41 cellular contexts compared by ENCODE assay signal in the genomic region with DNA sequence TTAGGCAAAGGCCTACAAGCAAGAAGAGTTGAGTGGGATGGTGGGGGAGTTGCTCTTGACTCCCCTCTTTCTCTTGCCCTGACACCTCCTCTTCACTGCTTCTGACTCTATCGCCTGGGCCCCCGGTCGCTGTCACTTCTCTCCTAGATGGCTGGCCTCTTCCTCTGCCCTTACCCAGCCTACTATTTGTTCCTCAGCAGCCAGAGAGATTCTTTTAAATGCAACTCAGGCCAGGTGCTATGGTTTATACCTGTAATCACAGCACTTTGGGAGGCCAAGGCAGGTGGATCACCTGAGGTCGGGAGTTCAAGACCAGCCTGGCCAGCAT. TPM values are rescaled to one million over a fixed set of nuclear protein-coding genes. Genes with fewer than 3 reads are reported as not detected.
"Had no signal": no experiment of that assay in that cellular context is flagged by ENCODE, and none has a peak within 500 bp of the region (broad histone marks: within the 10 kb centered on the region; RNA-seq: fewer than 3 reads in every experiment).

No MANE protein-coding gene starts in this region.

- H3K4me1 ChIP-seq: ascending aorta had no signal

- H3K27ac Mint-ChIP-seq: activated B cell treated with CpG ODN at 0.5 μM for 24 hours; activated CD4-positive, alpha-beta memory T cell treated with anti-CD3 and anti-CD28 coated beads for 36 hours; activated CD4-positive, alpha-beta T cell treated with anti-CD3 and anti-CD28 coated beads, Interleukin-2, amount 10 ng/mL, durations not matched to agents 24 days and 14 days; activated CD8-positive, alpha-beta T cell treated with anti-CD3 and anti-CD28 coated beads for 36 hours; activated naive CD4-positive, alpha-beta T cell treated with anti-CD3 and anti-CD28 coated beads, Interleukin-2, amount 10 ng/mL, durations not matched to agents 7 days and 5 days; activated naive CD4-positive, alpha-beta T cell treated with anti-CD3 and anti-CD28 coated beads, Interleukin-2, amount 50 U/mL, for 24 hours; activated naive CD8-positive, alpha-beta T cell; activated naive CD8-positive, alpha-beta T cell treated with anti-CD3 and anti-CD28 coated beads, Interleukin-2, amount 10 ng/mL, durations not matched to agents 7 days and 5 days; activated naive CD8-positive, alpha-beta T cell treated with anti-CD3 and anti-CD28 coated beads, Interleukin-2, amount 50 U/mL, for 24 hours; activated T-cell treated with anti-CD3 and anti-CD28 coated beads, Interleukin-2, amount 50 U/mL, for 72 hours; activated T-helper 1 cell treated with anti-CD3 and anti-CD28 coated beads, Interleukin-12 subunit alpha, Interleukin-12 subunit beta, Interleukin-2, Interleukin-4 antibody, amounts not matched to agents 30 ng/mL and 10 ng/mL and 1 ng/mL, durations not matched to agents 14 hours and 24 hours and 36 hours; activated T-helper 17 cell treated with anti-CD3 and anti-CD28 coated beads, Interleukin-2, amount 50 U/mL, for 72 hours; brain; T-helper 1 cell treated with Interleukin-12 subunit alpha and Interleukin-12 subunit beta and Interleukin-4 antibody, amounts not matched to agents 30 μg/mL and 1 μg/mL, for 36 hours; T-helper 2 cell treated with Interferon-gamma antibody and Interleukin-4, amounts not matched to agents 5 μg/mL and 100 μg/mL, for 36 hours had no signal

- H3K27me3 ChIP-seq: ascending aorta had no signal

- H3K4me3 ChIP-seq: ascending aorta, cardiac muscle cell had no signal

- FAIRE-seq: bronchial epithelial cell, TTC549 had no signal

- H3K9me3 Mint-ChIP-seq: activated B cell treated with CpG ODN at 0.5 μM for 24 hours; activated CD4-positive, alpha-beta memory T cell treated with anti-CD3 and anti-CD28 coated beads for 36 hours; activated CD4-positive, alpha-beta T cell treated with anti-CD3 and anti-CD28 coated beads, Interleukin-2, amount 10 ng/mL, durations not matched to agents 24 days and 14 days; activated CD8-positive, alpha-beta T cell treated with anti-CD3 and anti-CD28 coated beads for 36 hours; activated naive CD4-positive, alpha-beta T cell treated with anti-CD3 and anti-CD28 coated beads, Interleukin-2, amount 10 ng/mL, durations not matched to agents 7 days and 5 days; activated naive CD4-positive, alpha-beta T cell treated with anti-CD3 and anti-CD28 coated beads, Interleukin-2, amount 50 U/mL, for 24 hours; activated naive CD8-positive, alpha-beta T cell treated with anti-CD3 and anti-CD28 coated beads, Interleukin-2, amount 10 ng/mL, durations not matched to agents 7 days and 5 days; activated naive CD8-positive, alpha-beta T cell treated with anti-CD3 and anti-CD28 coated beads, Interleukin-2, amount 50 U/mL, for 24 hours; activated T-cell treated with anti-CD3 and anti-CD28 coated beads, Interleukin-2, amount 50 U/mL, for 4 hours; activated T-cell treated with anti-CD3 and anti-CD28 coated beads, Interleukin-2, amount 50 U/mL, for 72 hours; activated T-helper 1 cell treated with anti-CD3 and anti-CD28 coated beads, Interleukin-12 subunit alpha, Interleukin-12 subunit beta, Interleukin-2, Interleukin-4 antibody, amounts not matched to agents 30 ng/mL and 10 ng/mL and 1 ng/mL, durations not matched to agents 14 hours and 24 hours and 36 hours; brain; central memory CD8-positive, alpha-beta T cell; T-helper 1 cell treated with Interleukin-12 subunit alpha and Interleukin-12 subunit beta and Interleukin-4 antibody, amounts not matched to agents 30 μg/mL and 1 μg/mL, for 36 hours; T-helper 2 cell treated with Interferon-gamma antibody and Interleukin-4, amounts not matched to agents 5 μg/mL and 100 μg/mL, for 36 hours had no signal

- H3K4me3 Mint-ChIP-seq: activated B cell treated with CpG ODN at 0.5 μM for 24 hours; activated CD4-positive, alpha-beta memory T cell treated with anti-CD3 and anti-CD28 coated beads for 36 hours; activated CD4-positive, alpha-beta T cell treated with anti-CD3 and anti-CD28 coated beads, Interleukin-2, amount 10 ng/mL, durations not matched to agents 24 days and 14 days; activated CD8-positive, alpha-beta T cell treated with anti-CD3 and anti-CD28 coated beads for 36 hours; activated naive CD4-positive, alpha-beta T cell treated with anti-CD3 and anti-CD28 coated beads, Interleukin-2, amount 10 ng/mL, durations not matched to agents 7 days and 5 days; activated naive CD4-positive, alpha-beta T cell treated with anti-CD3 and anti-CD28 coated beads, Interleukin-2, amount 50 U/mL, for 24 hours; activated naive CD8-positive, alpha-beta T cell; activated naive CD8-positive, alpha-beta T cell treated with anti-CD3 and anti-CD28 coated beads, Interleukin-2, amount 10 ng/mL, durations not matched to agents 7 days and 5 days; activated naive CD8-positive, alpha-beta T cell treated with anti-CD3 and anti-CD28 coated beads, Interleukin-2, amount 50 U/mL, for 24 hours; activated T-cell treated with anti-CD3 and anti-CD28 coated beads, Interleukin-2, amount 50 U/mL, for 4 hours; activated T-cell treated with anti-CD3 and anti-CD28 coated beads, Interleukin-2, amount 50 U/mL, for 72 hours; activated T-helper 1 cell treated with anti-CD3 and anti-CD28 coated beads, Interleukin-12 subunit alpha, Interleukin-12 subunit beta, Interleukin-2, Interleukin-4 antibody, amounts not matched to agents 30 ng/mL and 10 ng/mL and 1 ng/mL, durations not matched to agents 14 hours and 24 hours and 36 hours; activated T-helper 17 cell treated with anti-CD3 and anti-CD28 coated beads, Interleukin-2, amount 50 U/mL, for 72 hours; brain; central memory CD8-positive, alpha-beta T cell; T-helper 1 cell treated with Interleukin-12 subunit alpha and Interleukin-12 subunit beta and Interleukin-4 antibody, amounts not matched to agents 30 μg/mL and 1 μg/mL, for 36 hours; T-helper 2 cell treated with Interferon-gamma antibody and Interleukin-4, amounts not matched to agents 5 μg/mL and 100 μg/mL, for 36 hours had no signal

- H3K9me3 ChIP-seq: ascending aorta had no signal

- H3K36me3 Mint-ChIP-seq: activated CD4-positive, alpha-beta memory T cell treated with anti-CD3 and anti-CD28 coated beads for 36 hours; activated naive CD4-positive, alpha-beta T cell treated with anti-CD3 and anti-CD28 coated beads, Interleukin-2, amount 10 ng/mL, durations not matched to agents 7 days and 5 days; activated naive CD4-positive, alpha-beta T cell treated with anti-CD3 and anti-CD28 coated beads, Interleukin-2, amount 50 U/mL, for 24 hours; activated naive CD8-positive, alpha-beta T cell; activated naive CD8-positive, alpha-beta T cell treated with anti-CD3 and anti-CD28 coated beads, Interleukin-2, amount 10 ng/mL, durations not matched to agents 7 days and 5 days; brain had no signal

- H3K36me3 ChIP-seq: ascending aorta, cardiac muscle cell had no signal

- DNase-seq: activated B cell treated with CpG ODN at 0.5 μM for 24 hours; activated CD4-positive, alpha-beta memory T cell treated with anti-CD3 and anti-CD28 coated beads for 36 hours; activated CD4-positive, alpha-beta T cell treated with anti-CD3 and anti-CD28 coated beads for 4 hours; activated CD4-positive, alpha-beta T cell treated with anti-CD3 and anti-CD28 coated beads, Interleukin-2, amount 10 ng/mL, durations not matched to agents 24 days and 14 days; activated CD4-positive, alpha-beta T cell treated with anti-CD3 and anti-CD28 coated beads, Interleukin-2, amount 50 U/mL, for 1 hour; activated CD4-positive, alpha-beta T cell treated with anti-CD3 and anti-CD28 coated beads, Interleukin-2, amount 50 U/mL, for 4 hours; activated CD4-positive, CD25-positive, alpha-beta regulatory T cell treated with anti-CD3 and anti-CD28 coated beads, Interleukin-2, amount 50 U/mL, for 72 hours; activated CD8-positive, alpha-beta memory T cell treated with anti-CD3 and anti-CD28 coated beads, Interleukin-2, amount 50 U/mL, for 4 hours; activated CD8-positive, alpha-beta T cell treated with anti-CD3 and anti-CD28 coated beads for 36 hours; activated effector memory CD4-positive, alpha-beta T cell treated with Interleukin-2 at 50 U/mL for 16 hours; activated gamma-delta T cell; activated naive CD4-positive, alpha-beta T cell treated with anti-CD3 and anti-CD28 coated beads, Interleukin-2, amount 10 ng/mL, durations not matched to agents 7 days and 5 days; activated naive CD4-positive, alpha-beta T cell treated with Interleukin-2 at 50 U/mL for 16 hours; activated naive CD8-positive, alpha-beta T cell treated with anti-CD3 and anti-CD28 coated beads, Interleukin-2, amount 10 ng/mL, durations not matched to agents 7 days and 5 days; activated naive CD8-positive, alpha-beta T cell treated with anti-CD3 and anti-CD28 coated beads, Interleukin-2, amount 50 U/mL, for 24 hours; activated T-cell treated with anti-CD3 and anti-CD28 coated beads for 4 hours; activated T-cell treated with anti-CD3 and anti-CD28 coated beads, Interleukin-2, amount 50 U/mL, for 1 hour; activated T-cell treated with anti-CD3 and anti-CD28 coated beads, Interleukin-2, amount 50 U/mL, for 4 hours; activated T-cell treated with anti-CD3 and anti-CD28 coated beads, Interleukin-2, amount 50 U/mL, for 72 hours; amygdala; anterior cingulate cortex; caudate nucleus; cerebellar nuclear complex; T-helper 1 cell; T-helper 2 cell; T-helper 9 cell had no signal

- H3K27ac ChIP-seq: ascending aorta, cardiac muscle cell, VCaP had no signal

- ATAC-seq: activated CD8-positive, alpha-beta T cell treated with anti-CD3 and anti-CD28 coated beads for 36 hours; activated naive CD8-positive, alpha-beta T cell treated with anti-CD3 and anti-CD28 coated beads, Interleukin-2, amount 50 U/mL, for 24 hours; activated T-cell treated with anti-CD3 and anti-CD28 coated beads, Interleukin-2, amount 50 U/mL, for 4 hours; activated T-cell treated with anti-CD3 and anti-CD28 coated beads, Interleukin-2, amount 50 U/mL, for 72 hours; activated T-helper 17 cell treated with anti-CD3 and anti-CD28 coated beads, Interleukin-2, amount 50 U/mL, for 72 hours had no signal

- H3K4me1 Mint-ChIP-seq: activated B cell treated with CpG ODN at 0.5 μM for 24 hours; activated CD4-positive, alpha-beta T cell treated with anti-CD3 and anti-CD28 coated beads, Interleukin-2, amount 10 ng/mL, durations not matched to agents 24 days and 14 days; activated naive CD4-positive, alpha-beta T cell treated with anti-CD3 and anti-CD28 coated beads, Interleukin-2, amount 10 ng/mL, durations not matched to agents 7 days and 5 days; activated naive CD4-positive, alpha-beta T cell treated with anti-CD3 and anti-CD28 coated beads, Interleukin-2, amount 50 U/mL, for 24 hours; activated naive CD8-positive, alpha-beta T cell treated with anti-CD3 and anti-CD28 coated beads, Interleukin-2, amount 10 ng/mL, durations not matched to agents 7 days and 5 days; activated naive CD8-positive, alpha-beta T cell treated with anti-CD3 and anti-CD28 coated beads, Interleukin-2, amount 50 U/mL, for 24 hours; activated T-helper 17 cell treated with anti-CD3 and anti-CD28 coated beads, Interleukin-2, amount 50 U/mL, for 72 hours; central memory CD8-positive, alpha-beta T cell had no signal

RNA-seq across cellular contexts. Expression of a gene that starts 4.3 kb away (rescaled TPM):
- total RNA-seq: activated B cell treated with CpG ODN at 0.5 μM for 24 hours; activated CD4-positive, alpha-beta memory T cell treated with anti-CD3 and anti-CD28 coated beads for 36 hours; activated CD4-positive, alpha-beta T cell treated with anti-CD3 and anti-CD28 coated beads, Interleukin-2, amount 10 ng/mL, durations not matched to agents 24 days and 14 days; activated CD8-positive, alpha-beta memory T cell treated with anti-CD3 and anti-CD28 coated beads for 36 hours; activated CD8-positive, alpha-beta T cell treated with anti-CD3 and anti-CD28 coated beads for 36 hours; activated naive CD8-positive, alpha-beta T cell treated with anti-CD3 and anti-CD28 coated beads, Interleukin-2, amount 10 ng/mL, durations not matched to agents 7 days and 5 days; activated T-cell treated with anti-CD3 and anti-CD28 coated beads, Interleukin-2, amount 50 U/mL, for 4 hours; activated T-cell treated with anti-CD3 and anti-CD28 coated beads, Interleukin-2, amount 50 U/mL, for 72 hours; activated T-helper 1 cell treated with anti-CD3 and anti-CD28 coated beads, Interleukin-12 subunit alpha, Interleukin-12 subunit beta, Interleukin-2, Interleukin-4 antibody, amounts not matched to agents 30 ng/mL and 10 ng/mL and 1 ng/mL, durations not matched to agents 14 hours and 24 hours and 36 hours; activated T-helper 17 cell treated with anti-CD3 and anti-CD28 coated beads, Interleukin-2, amount 50 U/mL, for 72 hours; ascending aorta; bronchial epithelial cell had no signal
- polyA plus RNA-seq: adipose tissue had no signal
